ENCODE assay signal across 21 cellular contexts in genomic region chr12:119266963-119267362, GRCh38.
"Had no signal": no experiment of that assay in that cellular context is flagged by ENCODE, and none has a peak within 500 bp of the region (broad histone marks: within the 10 kb centered on the region; RNA-seq: fewer than 3 reads in every experiment).

No MANE protein-coding gene starts in this region.

- H3K4me1 ChIP-seq: esophagus muscularis mucosa, gastrocnemius medialis, heart right ventricle, left lung had no signal

- H3K4me3 Mint-ChIP-seq: dendritic cell treated with granulocyte-macrophage colony-stimulating factor and Interleukin-4, amounts not matched to agents 40 ng/mL and 50 ng/mL, for 4 days; effector memory CD8-positive, alpha-beta T cell; endodermal cell; memory B cell; naive thymus-derived CD4-positive, alpha-beta T cell had no signal

- H3K27ac Mint-ChIP-seq: dendritic cell treated with granulocyte-macrophage colony-stimulating factor and Interleukin-4, amounts not matched to agents 40 ng/mL and 50 ng/mL, for 4 days; effector memory CD8-positive, alpha-beta T cell; endodermal cell; memory B cell; naive thymus-derived CD4-positive, alpha-beta T cell had no signal

- H3K36me3 Mint-ChIP-seq: memory B cell; naive thymus-derived CD4-positive, alpha-beta T cell had no signal

- ATAC-seq: effector memory CD8-positive, alpha-beta T cell; gastrocnemius medialis; heart right ventricle; left cardiac atrium; left lung; left ventricle myocardium superior; naive thymus-derived CD4-positive, alpha-beta T cell had no signal

- H3K9me3 ChIP-seq: gastrocnemius medialis had no signal

- H3K27me3 ChIP-seq: esophagus muscularis mucosa, gastrocnemius medialis, heart right ventricle, left lung had no signal

- H3K4me1 Mint-ChIP-seq: memory B cell; naive thymus-derived CD4-positive, alpha-beta T cell had no signal

- H3K36me3 ChIP-seq: esophagus muscularis mucosa, gastrocnemius medialis, heart right ventricle, left lung had no signal

- H3K27me3 Mint-ChIP-seq: dendritic cell treated with granulocyte-macrophage colony-stimulating factor and Interleukin-4, amounts not matched to agents 40 ng/mL and 50 ng/mL, for 4 days had no signal

- DNase-seq: cortex of kidney; effector CD8-positive, alpha-beta T cell; effector memory CD8-positive, alpha-beta T cell; endodermal cell; foreskin melanocyte; gastrocnemius medialis; glutamatergic neuron; head of caudate nucleus; heart right ventricle; hippocampal formation; left cardiac atrium; left lung; left ventricle myocardium superior; mammary epithelial cell; mesendoderm; midbrain; naive thymus-derived CD4-positive, alpha-beta T cell had no signal

- H3K4me3 ChIP-seq: esophagus muscularis mucosa, gastrocnemius medialis, heart right ventricle, left lung, lung had no signal

- H3K27ac ChIP-seq: esophagus muscularis mucosa, gastrocnemius medialis, heart right ventricle, left lung had no signal
